21 cellular contexts compared by ENCODE assay signal in genomic region chr7:36203081-36203775, GRCh38. TPM values are rescaled to one million over a fixed set of nuclear protein-coding genes. Genes with fewer than 3 reads are reported as not detected.
A peak's percentile ranks its signal among the peaks of the same experiment; 100 is the strongest.
DNase-seq lines count a peak whose midpoint lies in the region; ATAC-seq and TF ChIP-seq lines count a peak whose summit lies in the region.
"Had no signal": no experiment of that assay in that cellular context is flagged by ENCODE, and none has a peak within 500 bp of the region (broad histone marks: within the 10 kb centered on the region; RNA-seq: fewer than 3 reads in every experiment).

No MANE protein-coding gene starts in this region.

- ATAC-seq in WTC11: no peak
- ATAC-seq: left colon had no signal

- no peaks in the 10 kb centered on the region for H3K79me1 ChIP-seq in neuronal stem cell (ENCODE audit: low read depth, low read length)

- no peak overlapping the region for H2BK15ac ChIP-seq in neuronal stem cell (ENCODE audit: low read length)

- peaks cover 4% of the 10 kb centered on the region; the same call in 1 of the 2 replicates for H3K36me3 Mint-ChIP-seq in WTC11
- H3K36me3 Mint-ChIP-seq: activated naive CD4-positive, alpha-beta T cell treated with anti-CD3 and anti-CD28 coated beads, Interleukin-2, amount 50 U/mL, for 72 hours had no signal

- no peaks in the 10 kb centered on the region for H3K79me2 ChIP-seq in Loucy (ENCODE audit: insufficient read depth, low read length)

- no peak overlapping the region for H3K4ac ChIP-seq in neuronal stem cell (ENCODE audit: low read length)

- no peaks in the 10 kb centered on the region for H3K9me2 ChIP-seq in Loucy (replicated peaks; ENCODE audit: low read depth, low read length)

- H2AFZ ChIP-seq in Loucy (ENCODE audit: low read length) (no peak overlapping the region), neuronal stem cell (ENCODE audit: low read length) (no peak overlapping the region)

- DNase-seq in ELF-1 (ENCODE audit: low read depth, low spot score) (peak; percentile 33), WTC11 (ENCODE audit: low spot score) (no peak), neuronal stem cell (ENCODE audit: low spot score) (peak; percentile 8), DMS114 treated with DMSO at 0.1 percent for 48 hours (lab: John Stamatoyannopoulos, UW; ENCODE audit: unreplicated experiment) (no peak), iPS-NIHi11 (ENCODE audit: low spot score) (no peak)
- DNase-seq in activated T-cell treated with anti-CD3 and anti-CD28 coated beads, Interleukin-2, amount 50 U/mL, for 48 hours: no peak
- DNase-seq: activated CD4-positive, alpha-beta T cell treated with anti-CD3 and anti-CD28 coated beads, Interleukin-2, amount 50 U/mL, for 48 hours; activated T-cell treated with anti-CD3 and anti-CD28 coated beads, Interleukin-2, amount 50 U/mL, for 1 hour; AML-193; colonic mucosa; NCI-H1105; NCI-H345; NK-92 treated with Interleukin-12 subunit alpha and Interleukin-12 subunit beta, amount 100 ng/mL, for 24 hours; pancreas; SW 1271 had no signal

- TF ChIP-seq CTCF in Loucy (conservative IDR thresholded peaks at IDR 0.05; ENCODE audit: low read length): no peak
- TF ChIP-seq CTCF in WTC11 (IDR thresholded peaks at IDR 0.05): no peak

- H3K27me3 ChIP-seq in Loucy (ENCODE audit: insufficient read depth, low read length, poor library complexity, severe bottlenecking) (no peaks in the 10 kb centered on the region), neuronal stem cell (ENCODE audit: control insufficient read depth in 3 of 3, insufficient read depth in 3 of 3, low read depth in 1 of 3, low read length in 3 of 3) (no peaks in the 10 kb centered on the region)
- H3K27me3 ChIP-seq: colonic mucosa, pancreas, vagina had no signal

- H3K9me3 Mint-ChIP-seq in WTC11: no peaks in the 10 kb centered on the region
- H3K9me3 Mint-ChIP-seq: activated naive CD4-positive, alpha-beta T cell treated with anti-CD3 and anti-CD28 coated beads, Interleukin-2, amount 50 U/mL, for 72 hours had no signal

- no peak overlapping the region for H2BK12ac ChIP-seq in neuronal stem cell (ENCODE audit: low read length)

- no peak overlapping the region for H2BK5ac ChIP-seq in neuronal stem cell (ENCODE audit: low read length)

- H3K36me3 ChIP-seq in Loucy (ENCODE audit: insufficient read depth, low read length): no peaks in the 10 kb centered on the region
- H3K36me3 ChIP-seq in neuronal stem cell (replicated peaks in 1 of 2; ENCODE audit: control insufficient read depth in 2 of 2, insufficient read depth in 2 of 2, low read length in 2 of 2): no peaks in the 10 kb centered on the region
- H3K36me3 ChIP-seq: colonic mucosa, pancreas, vagina had no signal

- no peak overlapping the region for H3K18ac ChIP-seq in neuronal stem cell (ENCODE audit: low read length)

- peak overlapping the region; percentile 40 for H2AK5ac ChIP-seq in neuronal stem cell (ENCODE audit: low read depth, low read length)

- H3K9me3 ChIP-seq in Loucy (ENCODE audit: insufficient read depth, low read depth, low read length) (no peaks in the 10 kb centered on the region), neuronal stem cell (replicated peaks in 1 of 2; ENCODE audit: control insufficient read depth in 2 of 2, insufficient read depth in 1 of 2, low read depth in 1 of 2, low read length in 2 of 2) (no peaks in the 10 kb centered on the region)
- H3K9me3 ChIP-seq: colonic mucosa, pancreas, vagina had no signal

- no peaks in the 10 kb centered on the region for H3K27me3 Mint-ChIP-seq in WTC11 (ENCODE audit: low read depth)

- H2BK120ac ChIP-seq in neuronal stem cell (ENCODE audit: low read depth, low read length): no peak overlapping the region

- H3K4me3 ChIP-seq in Loucy (ENCODE audit: low read length, poor library complexity, severe bottlenecking) (peak overlapping the region; percentile 45), neuronal stem cell (ENCODE audit: low read length in 2 of 2) (no peak overlapping the region)
- H3K4me3 ChIP-seq: colonic mucosa, pancreas, vagina had no signal

- no CpG with 5 or more reads among the region's 8 CpGs for WGBS in neuronal stem cell (ENCODE audit: extremely low coverage in 2 of 2, insufficient read length in 2 of 2, insufficient replicate concordance in 1 of 2), 2 donors

- peaks cover 50% of the 10 kb centered on the region for H3K4me1 Mint-ChIP-seq in WTC11

- peak overlapping the region; percentile 47 for H3K9ac ChIP-seq in Loucy (ENCODE audit: low read depth, low read length, poor library complexity, severe bottlenecking)
- H3K9ac ChIP-seq in neuronal stem cell (ENCODE audit: low read depth, low read length, poor library complexity): no peak overlapping the region
- H3K9ac ChIP-seq: KMS-11 had no signal

- no peaks in the 10 kb centered on the region for H4K20me1 ChIP-seq in Loucy (ENCODE audit: insufficient read depth, low read length, poor library complexity, severe bottlenecking)

- no peak overlapping the region for H3K14ac ChIP-seq in neuronal stem cell (ENCODE audit: low read length)

- H3K23ac ChIP-seq in neuronal stem cell (ENCODE audit: low read depth, low read length, poor library complexity): no peak overlapping the region

- H3K4me1 ChIP-seq in Loucy (ENCODE audit: insufficient read depth, low read length, poor library complexity, severe bottlenecking) (peaks cover 62% of the 10 kb centered on the region), neuronal stem cell (ENCODE audit: control insufficient read depth in 2 of 2, insufficient read depth in 1 of 2, low read depth in 1 of 2, low read length in 2 of 2) (peaks cover 6 to 19% of the 10 kb centered on the region in 2 donors)

- POLR2A ChIA-PET in WTC11 (lab: Charles Lee): no interaction called here

- peak overlapping the region; percentile 66 for H3K4me2 ChIP-seq in Loucy (ENCODE audit: low read depth, low read length, poor library complexity, severe bottlenecking)
- no peak overlapping the region for H3K4me2 ChIP-seq in neuronal stem cell (ENCODE audit: insufficient read depth, low read length, poor library complexity, severe bottlenecking)
- H3K4me2 ChIP-seq: KMS-11 had no signal

- peak overlapping the region; percentile 51 for H3K27ac Mint-ChIP-seq in WTC11
- H3K27ac Mint-ChIP-seq: activated naive CD4-positive, alpha-beta T cell treated with anti-CD3 and anti-CD28 coated beads, Interleukin-2, amount 50 U/mL, for 72 hours had no signal

- H3K27ac ChIP-seq in neuronal stem cell (replicated peaks; ENCODE audit: low read length): peak overlapping the region; percentile 61
- H3K27ac ChIP-seq: colonic mucosa, epithelial cell of prostate, KMS-11, pancreas, vagina had no signal

- no peak overlapping the region for H3K4me3 Mint-ChIP-seq in WTC11

- H4K8ac ChIP-seq in neuronal stem cell (ENCODE audit: low read depth, low read length): no peak overlapping the region

- peaks cover 6% of the 10 kb centered on the region; the same call in 1 of the 2 replicates for H3F3A ChIP-seq in Loucy (ENCODE audit: low read depth)

- CTCF ChIA-PET in WTC11 (lab: Charles Lee): interaction anchor here (0.5 to 1.4 kb wide), 3 partner anchors 41 to 182 kb away, joined by 3 to 4 read pairs (median 3); no protein-coding TSS in a partner anchor

- no peak overlapping the region for H4K91ac ChIP-seq in neuronal stem cell (ENCODE audit: low read depth, low read length, poor library complexity)

TF ChIP-seq in WTC11, 78 proteins besides CTCF, POLR2A, EP300 and RAD21 (continues in another document):
- no peak for TF ChIP-seq USF1 (CRISPR knock-in tag; IDR thresholded peaks at IDR 0.05)
- no peak for TF ChIP-seq RORB (CRISPR knock-in tag; IDR thresholded peaks at IDR 0.05)
- no peak for TF ChIP-seq ZNF138 (CRISPR knock-in tag; conservative IDR thresholded peaks at IDR 0.05)
- TF ChIP-seq ZSCAN18 (CRISPR knock-in tag; IDR thresholded peaks at IDR 0.05): no peak
- no peak for TF ChIP-seq OVOL2 (CRISPR knock-in tag; IDR thresholded peaks at IDR 0.05; ENCODE audit: borderline replicate concordance)
- no peak for TF ChIP-seq E2F1 (CRISPR knock-in tag; IDR thresholded peaks at IDR 0.05)
- TF ChIP-seq CREB1 (CRISPR knock-in tag; IDR thresholded peaks at IDR 0.05): no peak
- no peak for TF ChIP-seq USF2 (CRISPR knock-in tag; IDR thresholded peaks at IDR 0.05)
- TF ChIP-seq ZNF263 (CRISPR knock-in tag; IDR thresholded peaks at IDR 0.05; ENCODE audit: low read depth): no peak
- TF ChIP-seq CBFB (CRISPR knock-in tag; IDR thresholded peaks at IDR 0.05; ENCODE audit: low read depth): no peak

RNA-seq across cellular contexts. Expression of gene EEPD1, which starts 50.2 kb away (rescaled TPM):
- total RNA-seq in WTC11 (2021): 6.6 to 7.8 TPM (median 7.4 TPM) in 3 replicates
- 3.0 TPM for polyA plus RNA-seq in neuronal stem cell (2013, experiment 1 of 2)
- polyA plus RNA-seq in neuronal stem cell (2013, experiment 2 of 2): 3.2 TPM

Comparison
In these comparisons a context has a peak if more than half of its experiments do, and no peak if none do; other contexts are left out.
1. DNase-seq: peak in ELF-1 (single experiment) and neuronal stem cell (single experiment); none in WTC11 (single experiment), DMS114 treated with DMSO at 0.1 percent for 48 hours (single experiment), activated T-cell treated with anti-CD3 and anti-CD28 coated beads, Interleukin-2, amount 50 U/mL, for 48 hours (0 of 2) and iPS-NIHi11 (single experiment).